9 cellular contexts compared by ENCODE assay signal in the genomic region with DNA sequence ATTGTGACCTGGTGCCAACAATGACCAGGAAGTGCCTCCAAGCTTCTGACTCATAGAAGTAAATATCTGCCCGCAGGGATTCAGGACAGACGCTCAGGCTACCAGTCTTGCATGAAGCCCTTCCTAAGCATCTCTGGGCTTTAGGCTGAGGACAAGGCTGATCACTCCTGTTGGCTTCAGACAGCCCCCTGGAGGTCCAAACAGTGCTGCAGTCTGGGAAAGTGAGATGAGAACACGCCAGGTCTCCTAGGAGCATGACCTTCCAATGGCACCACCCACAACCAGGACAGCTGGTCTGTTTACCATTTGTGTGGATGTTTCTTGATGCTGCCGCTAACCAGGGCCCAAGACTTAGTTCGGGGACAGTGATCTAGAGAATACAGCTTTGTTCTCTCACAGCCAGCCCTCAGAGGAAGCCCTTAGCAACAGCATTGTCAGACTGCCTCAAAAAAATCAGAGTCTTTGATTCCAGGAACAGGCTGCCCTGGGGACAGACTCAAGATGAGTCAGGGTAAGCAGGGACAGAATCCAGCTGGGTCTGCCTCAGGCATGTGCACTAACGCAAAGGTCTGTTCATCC.
A peak's percentile ranks its signal among the peaks of the same experiment; 100 is the strongest.
DNase-seq lines count a peak whose midpoint lies in the region; FAIRE-seq and TF ChIP-seq lines count a peak whose summit lies in the region.
"Had no signal": no experiment of that assay in that cellular context is flagged by ENCODE, and none has a peak within 500 bp of the region (broad histone marks: within the 10 kb centered on the region; RNA-seq: fewer than 3 reads in every experiment).

No MANE protein-coding gene starts in this region.

- H3K9me3 Mint-ChIP-seq in T-helper 2 cell treated with Interferon-gamma antibody and Interleukin-4, amounts not matched to agents 5 μg/mL and 100 μg/mL, for 36 hours = no peaks in the 10 kb centered on the region

- no peaks in the 10 kb centered on the region for H3K4me1 Mint-ChIP-seq in T-helper 2 cell treated with Interferon-gamma antibody and Interleukin-4, amounts not matched to agents 5 μg/mL and 100 μg/mL, for 36 hours (ENCODE audit: low read depth)

- DNase-seq in NCI-H345 (lab: John Stamatoyannopoulos, UW) (peak; percentile 18), NCI-H345 treated with DMSO at 0.1 percent for 48 hours (lab: John Stamatoyannopoulos, UW; ENCODE audit: unreplicated experiment) (no peak), iPS-NIHi7 (ENCODE audit: extremely low spot score) (peak; percentile 35), GM12892 (ENCODE audit: insufficient read length) (no peak), coronary artery (ENCODE audit: low spot score) (no peak)
- no peak for DNase-seq in T-helper 2 cell treated with Interferon-gamma antibody and Interleukin-4, amounts not matched to agents 5 μg/mL and 100 μg/mL, for 36 hours (ENCODE audit: low spot score)

- H3K4me3 Mint-ChIP-seq in T-helper 2 cell treated with Interferon-gamma antibody and Interleukin-4, amounts not matched to agents 5 μg/mL and 100 μg/mL, for 36 hours = no peak overlapping the region

- no peak for TF ChIP-seq POLR2A in GM12892 (IDR thresholded peaks at IDR 0.05; ENCODE audit: low read depth, low read length)

- no peaks in the 10 kb centered on the region for H3K36me3 Mint-ChIP-seq in T-helper 2 cell treated with Interferon-gamma antibody and Interleukin-4, amounts not matched to agents 5 μg/mL and 100 μg/mL, for 36 hours (ENCODE audit: low read depth)

- H3K27me3 Mint-ChIP-seq in T-helper 2 cell treated with Interferon-gamma antibody and Interleukin-4, amounts not matched to agents 5 μg/mL and 100 μg/mL, for 36 hours (ENCODE audit: low read depth) = peaks cover 21% of the 10 kb centered on the region

- H3K27ac Mint-ChIP-seq in T-helper 2 cell treated with Interferon-gamma antibody and Interleukin-4, amounts not matched to agents 5 μg/mL and 100 μg/mL, for 36 hours = no peak overlapping the region

- H3K27ac ChIP-seq in angular gyrus (ENCODE audit: low read depth, low read length) (peak overlapping the region; percentile 19), temporal lobe (ENCODE audit: low read depth, low read length) (peak overlapping the region; percentile 38), coronary artery (peak overlapping the region in 1 of 2 donors; percentile 7)

- FAIRE-seq in GM12892 (lab: Jason Lieb, UNC) = no peak
- FAIRE-seq: frontal cortex had no signal

- no peak for TF ChIP-seq CTCF in coronary artery (IDR thresholded peaks at IDR 0.05)

- H3K4me3 ChIP-seq in coronary artery = no peak overlapping the region

Comparison
In these comparisons a context has a peak if more than half of its experiments do, and no peak if none do; other contexts are left out.
1. DNase-seq: peak in NCI-H345 (single experiment) and iPS-NIHi7 (single experiment); none in NCI-H345 treated with DMSO at 0.1 percent for 48 hours (single experiment), T-helper 2 cell treated with Interferon-gamma antibody and Interleukin-4, amounts not matched to agents 5 μg/mL and 100 μg/mL, for 36 hours (single experiment), GM12892 (single experiment) and coronary artery (single experiment).